In the genomic region with DNA sequence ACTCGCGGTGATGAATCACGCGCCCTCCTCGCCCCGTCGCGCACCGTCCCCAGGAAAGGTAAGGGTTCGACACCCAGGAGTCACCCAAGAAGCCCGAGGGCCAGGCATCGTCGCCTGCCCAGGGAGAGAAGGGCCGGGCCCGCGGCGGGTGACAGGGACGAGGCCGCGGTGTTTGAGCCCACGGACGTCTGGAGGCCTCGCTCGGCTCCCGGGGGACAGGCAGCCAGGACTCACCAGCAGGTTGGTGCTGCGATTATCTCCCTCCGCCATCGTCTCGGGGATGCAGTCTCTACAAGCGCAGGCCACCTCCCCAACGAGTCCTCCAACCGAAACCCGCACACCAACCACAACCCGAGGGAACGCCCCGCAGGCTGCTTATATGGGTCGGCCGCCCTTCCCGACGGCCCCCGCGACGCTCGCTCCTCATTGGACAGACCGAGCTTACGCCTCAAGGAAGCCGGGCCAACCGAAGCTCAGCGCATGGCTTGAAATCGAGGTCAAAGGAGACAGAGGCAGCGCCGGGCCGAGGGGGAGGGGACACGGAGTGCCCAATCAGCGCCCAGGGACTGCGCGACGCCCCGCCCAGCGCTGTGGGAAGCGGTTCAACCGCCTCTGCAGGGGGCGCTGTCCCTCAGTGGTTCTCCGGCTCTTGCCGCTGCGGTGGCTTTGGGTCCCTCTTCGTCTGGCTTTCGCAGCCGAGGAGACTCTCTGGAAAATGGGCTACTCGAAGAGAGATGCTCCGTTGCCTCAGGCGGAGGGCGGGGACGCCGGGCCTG, we compare ENCODE assay signal across 1 cellular context.
TF ChIP-seq lines count a peak whose summit lies in the region.

TSS of gene ARL6IP1 (minus strand) at position 353 of the 776 bp plus-strand sequence. CDS start at position 270, 83 bp downstream.

TF ChIP-seq in K562, 482 proteins besides CTCF, POLR2A, EP300 and RAD21 (continued from another document and continues in another):
- TF ChIP-seq XRCC4 (IDR thresholded peaks at IDR 0.05; ENCODE audit: extremely low read depth, insufficient read depth, insufficient read length) (no peak), ZNF699 (CRISPR knock-in tag; IDR thresholded peaks at IDR 0.05; ENCODE audit: insufficient replicate concordance) (no peak), GTF2E2 (tag; IDR thresholded peaks at IDR 0.05) (peak; percentile 83), FOXM1 (IDR thresholded peaks at IDR 0.05; ENCODE audit: low read depth) (peak; percentile 100), FOXM1 (CRISPR knock-in tag; IDR thresholded peaks at IDR 0.05; ENCODE audit: low read depth) (peak; percentile 100), ZBTB1 (CRISPR knock-in tag; IDR thresholded peaks at IDR 0.05; ENCODE audit: borderline replicate concordance, low read depth) (peak; percentile 93), ZFP36 (IDR thresholded peaks at IDR 0.05; ENCODE audit: low read depth, low read length, partially characterized antibody) (no peak), ZNF408 (CRISPR knock-in tag; IDR thresholded peaks at IDR 0.05; ENCODE audit: low read depth) (no peak), MTA3 (IDR thresholded peaks at IDR 0.05; ENCODE audit: borderline replicate concordance) (peak; percentile 100), NEUROD1 (IDR thresholded peaks at IDR 0.05; ENCODE audit: borderline replicate concordance, low read depth, low read length, partially characterized antibody) (peak; percentile 82), POLR2AphosphoS2 (IDR thresholded peaks at IDR 0.05; ENCODE audit: low read length) (peak; percentile 60; the same call in 1 of the 2 replicates), HDAC6 (IDR thresholded peaks at IDR 0.05; ENCODE audit: low read depth, low read length) (no peak), ZNF561 (CRISPR knock-in tag; conservative IDR thresholded peaks at IDR 0.05) (no peak), SMAD3 (CRISPR knock-in tag; conservative IDR thresholded peaks at IDR 0.05) (0 out of 2 replicates have a peak, but pooled peaks have one; percentile 48), STAG1 (CRISPR knock-in tag; IDR thresholded peaks at IDR 0.05; ENCODE audit: borderline replicate concordance) (no peak), ELF2 (CRISPR knock-in tag; IDR thresholded peaks at IDR 0.05) (0 out of 2 replicates have a peak, but pooled peaks have one; percentile 23), SIN3A (IDR thresholded peaks at IDR 0.05; ENCODE audit: borderline replicate concordance in 2 of 2, control insufficient read depth in 1 of 2, low read depth in 2 of 2, low read length in 2 of 2) (peak; percentile 54 to 89; a peak in 1 of 4 replicates), CSDE1 (IDR thresholded peaks at IDR 0.05) (peak in 1 of 2 experiments; percentile 63; a peak in 1 of 4 replicates), FUS (optimal IDR thresholded peaks at IDR 0.05; ENCODE audit: low read depth, low read length) (no peak), SRSF7 (optimal IDR thresholded peaks at IDR 0.05; ENCODE audit: low read depth, low read length) (no peak), BACH1 (tag; IDR thresholded peaks at IDR 0.05) (no peak), ARID1B (IDR thresholded peaks at IDR 0.05) (0 out of 2 replicates have a peak, but pooled peaks have one; percentile 42), VEZF1 (CRISPR knock-in tag; IDR thresholded peaks at IDR 0.05) (peak; percentile 66), NR3C1 (CRISPR knock-in tag; IDR thresholded peaks at IDR 0.05) (no peak), RBM15 (IDR thresholded peaks at IDR 0.05; ENCODE audit: insufficient read depth, low read length) (no peak), EP400 (IDR thresholded peaks at IDR 0.05) (peak; percentile 92), CBFA2T2 (conservative IDR thresholded peaks at IDR 0.05) (no peak), ZNF384 (IDR thresholded peaks at IDR 0.05; ENCODE audit: low read depth, low read length) (no peak; the same call in 1 of the 2 replicates), ZNF253 (CRISPR knock-in tag; conservative IDR thresholded peaks at IDR 0.05) (no peak), ZNF707 (CRISPR knock-in tag; conservative IDR thresholded peaks at IDR 0.05) (no peak), ZNF23 (CRISPR knock-in tag; IDR thresholded peaks at IDR 0.05) (no peak), KLF10 (CRISPR knock-in tag; IDR thresholded peaks at IDR 0.05) (no peak), YBX1 (IDR thresholded peaks at IDR 0.05) (no peak), ARNT (IDR thresholded peaks at IDR 0.05) (no peak), NONO (IDR thresholded peaks at IDR 0.05; ENCODE audit: low read depth in 2 of 2, low read length in 1 of 2) (peak; percentile 72 to 87), ZNF551 (CRISPR knock-in tag; IDR thresholded peaks at IDR 0.05) (no peak), ESRRB (CRISPR knock-in tag; IDR thresholded peaks at IDR 0.05; ENCODE audit: borderline replicate concordance) (no peak), CREBBP (IDR thresholded peaks at IDR 0.05; ENCODE audit: low read depth, low read length) (no peak), MAZ (CRISPR knock-in tag; conservative IDR thresholded peaks at IDR 0.05 in 1 of 2, IDR thresholded peaks at IDR 0.05 in 1 of 2) (peak; percentile 83 to 84; a peak in 3 of 4 replicates), ZKSCAN3 (CRISPR knock-in tag; IDR thresholded peaks at IDR 0.05) (no peak), PRPF4 (IDR thresholded peaks at IDR 0.05; ENCODE audit: insufficient read depth, low read depth, low read length, poor library complexity, severe bottlenecking) (peak; percentile 95), MXI1 (IDR thresholded peaks at IDR 0.05; ENCODE audit: low read depth, low read length) (no peak), ZNF436 (CRISPR knock-in tag; IDR thresholded peaks at IDR 0.05) (peak; percentile 62; the same call in 1 of the 2 replicates), PHF21A (IDR thresholded peaks at IDR 0.05; ENCODE audit: borderline replicate concordance, low read depth) (no peak; the same call in 1 of the 2 replicates), EGR1 (conservative IDR thresholded peaks at IDR 0.05) (peak; percentile 53)
- TF ChIP-seq, protein P1, sequence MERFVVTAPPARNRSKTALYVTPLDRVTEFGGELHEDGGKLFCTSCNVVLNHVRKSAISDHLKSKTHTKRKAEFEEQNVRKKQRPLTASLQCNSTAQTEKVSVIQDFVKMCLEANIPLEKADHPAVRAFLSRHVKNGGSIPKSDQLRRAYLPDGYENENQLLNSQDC (CRISPR knock-in tag; IDR thresholded peaks at IDR 0.05) = peak; percentile 84; the same call in 1 of the 2 replicates
- TF ChIP-seq, protein P2, sequence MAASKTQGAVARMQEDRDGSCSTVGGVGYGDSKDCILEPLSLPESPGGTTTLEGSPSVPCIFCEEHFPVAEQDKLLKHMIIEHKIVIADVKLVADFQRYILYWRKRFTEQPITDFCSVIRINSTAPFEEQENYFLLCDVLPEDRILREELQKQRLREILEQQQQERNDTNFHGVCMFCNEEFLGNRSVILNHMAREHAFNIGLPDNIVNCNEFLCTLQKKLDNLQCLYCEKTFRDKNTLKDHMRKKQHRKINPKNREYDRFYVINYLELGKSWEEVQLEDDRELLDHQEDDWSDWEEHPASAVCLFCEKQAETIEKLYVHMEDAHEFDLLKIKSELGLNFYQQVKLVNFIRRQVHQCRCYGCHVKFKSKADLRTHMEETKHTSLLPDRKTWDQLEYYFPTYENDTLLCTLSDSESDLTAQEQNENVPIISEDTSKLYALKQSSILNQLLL (CRISPR knock-in tag; IDR thresholded peaks at IDR 0.05; ENCODE audit: borderline replicate concordance) = no peak
- TF ChIP-seq, protein P3, sequence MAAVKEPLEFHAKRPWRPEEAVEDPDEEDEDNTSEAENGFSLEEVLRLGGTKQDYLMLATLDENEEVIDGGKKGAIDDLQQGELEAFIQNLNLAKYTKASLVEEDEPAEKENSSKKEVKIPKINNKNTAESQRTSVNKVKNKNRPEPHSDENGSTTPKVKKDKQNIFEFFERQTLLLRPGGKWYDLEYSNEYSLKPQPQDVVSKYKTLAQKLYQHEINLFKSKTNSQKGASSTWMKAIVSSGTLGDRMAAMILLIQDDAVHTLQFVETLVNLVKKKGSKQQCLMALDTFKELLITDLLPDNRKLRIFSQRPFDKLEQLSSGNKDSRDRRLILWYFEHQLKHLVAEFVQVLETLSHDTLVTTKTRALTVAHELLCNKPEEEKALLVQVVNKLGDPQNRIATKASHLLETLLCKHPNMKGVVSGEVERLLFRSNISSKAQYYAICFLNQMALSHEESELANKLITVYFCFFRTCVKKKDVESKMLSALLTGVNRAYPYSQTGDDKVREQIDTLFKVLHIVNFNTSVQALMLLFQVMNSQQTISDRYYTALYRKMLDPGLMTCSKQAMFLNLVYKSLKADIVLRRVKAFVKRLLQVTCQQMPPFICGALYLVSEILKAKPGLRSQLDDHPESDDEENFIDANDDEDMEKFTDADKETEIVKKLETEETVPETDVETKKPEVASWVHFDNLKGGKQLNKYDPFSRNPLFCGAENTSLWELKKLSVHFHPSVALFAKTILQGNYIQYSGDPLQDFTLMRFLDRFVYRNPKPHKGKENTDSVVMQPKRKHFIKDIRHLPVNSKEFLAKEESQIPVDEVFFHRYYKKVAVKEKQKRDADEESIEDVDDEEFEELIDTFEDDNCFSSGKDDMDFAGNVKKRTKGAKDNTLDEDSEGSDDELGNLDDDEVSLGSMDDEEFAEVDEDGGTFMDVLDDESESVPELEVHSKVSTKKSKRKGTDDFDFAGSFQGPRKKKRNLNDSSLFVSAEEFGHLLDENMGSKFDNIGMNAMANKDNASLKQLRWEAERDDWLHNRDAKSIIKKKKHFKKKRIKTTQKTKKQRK (IDR thresholded peaks at IDR 0.05; ENCODE audit: borderline replicate concordance, low read depth, low read length) = no peak
- TF ChIP-seq, protein P4, sequence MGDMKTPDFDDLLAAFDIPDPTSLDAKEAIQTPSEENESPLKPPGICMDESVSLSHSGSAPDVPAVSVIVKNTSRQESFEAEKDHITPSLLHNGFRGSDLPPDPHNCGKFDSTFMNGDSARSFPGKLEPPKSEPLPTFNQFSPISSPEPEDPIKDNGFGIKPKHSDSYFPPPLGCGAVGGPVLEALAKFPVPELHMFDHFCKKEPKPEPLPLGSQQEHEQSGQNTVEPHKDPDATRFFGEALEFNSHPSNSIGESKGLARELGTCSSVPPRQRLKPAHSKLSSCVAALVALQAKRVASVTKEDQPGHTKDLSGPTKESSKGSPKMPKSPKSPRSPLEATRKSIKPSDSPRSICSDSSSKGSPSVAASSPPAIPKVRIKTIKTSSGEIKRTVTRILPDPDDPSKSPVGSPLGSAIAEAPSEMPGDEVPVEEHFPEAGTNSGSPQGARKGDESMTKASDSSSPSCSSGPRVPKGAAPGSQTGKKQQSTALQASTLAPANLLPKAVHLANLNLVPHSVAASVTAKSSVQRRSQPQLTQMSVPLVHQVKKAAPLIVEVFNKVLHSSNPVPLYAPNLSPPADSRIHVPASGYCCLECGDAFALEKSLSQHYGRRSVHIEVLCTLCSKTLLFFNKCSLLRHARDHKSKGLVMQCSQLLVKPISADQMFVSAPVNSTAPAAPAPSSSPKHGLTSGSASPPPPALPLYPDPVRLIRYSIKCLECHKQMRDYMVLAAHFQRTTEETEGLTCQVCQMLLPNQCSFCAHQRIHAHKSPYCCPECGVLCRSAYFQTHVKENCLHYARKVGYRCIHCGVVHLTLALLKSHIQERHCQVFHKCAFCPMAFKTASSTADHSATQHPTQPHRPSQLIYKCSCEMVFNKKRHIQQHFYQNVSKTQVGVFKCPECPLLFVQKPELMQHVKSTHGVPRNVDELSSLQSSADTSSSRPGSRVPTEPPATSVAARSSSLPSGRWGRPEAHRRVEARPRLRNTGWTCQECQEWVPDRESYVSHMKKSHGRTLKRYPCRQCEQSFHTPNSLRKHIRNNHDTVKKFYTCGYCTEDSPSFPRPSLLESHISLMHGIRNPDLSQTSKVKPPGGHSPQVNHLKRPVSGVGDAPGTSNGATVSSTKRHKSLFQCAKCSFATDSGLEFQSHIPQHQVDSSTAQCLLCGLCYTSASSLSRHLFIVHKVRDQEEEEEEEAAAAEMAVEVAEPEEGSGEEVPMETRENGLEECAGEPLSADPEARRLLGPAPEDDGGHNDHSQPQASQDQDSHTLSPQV (IDR thresholded peaks at IDR 0.05) = peak; percentile 72
- TF ChIP-seq, protein P5, sequence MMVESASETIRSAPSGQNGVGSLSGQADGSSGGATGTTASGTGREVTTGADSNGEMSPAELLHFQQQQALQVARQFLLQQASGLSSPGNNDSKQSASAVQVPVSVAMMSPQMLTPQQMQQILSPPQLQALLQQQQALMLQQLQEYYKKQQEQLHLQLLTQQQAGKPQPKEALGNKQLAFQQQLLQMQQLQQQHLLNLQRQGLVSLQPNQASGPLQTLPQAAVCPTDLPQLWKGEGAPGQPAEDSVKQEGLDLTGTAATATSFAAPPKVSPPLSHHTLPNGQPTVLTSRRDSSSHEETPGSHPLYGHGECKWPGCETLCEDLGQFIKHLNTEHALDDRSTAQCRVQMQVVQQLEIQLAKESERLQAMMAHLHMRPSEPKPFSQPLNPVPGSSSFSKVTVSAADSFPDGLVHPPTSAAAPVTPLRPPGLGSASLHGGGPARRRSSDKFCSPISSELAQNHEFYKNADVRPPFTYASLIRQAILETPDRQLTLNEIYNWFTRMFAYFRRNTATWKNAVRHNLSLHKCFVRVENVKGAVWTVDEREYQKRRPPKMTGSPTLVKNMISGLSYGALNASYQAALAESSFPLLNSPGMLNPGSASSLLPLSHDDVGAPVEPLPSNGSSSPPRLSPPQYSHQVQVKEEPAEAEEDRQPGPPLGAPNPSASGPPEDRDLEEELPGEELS (CRISPR knock-in tag; IDR thresholded peaks at IDR 0.05; ENCODE audit: borderline replicate concordance) = peak; percentile 75; the same call in 1 of the 2 replicates
- TF ChIP-seq, protein P6, sequence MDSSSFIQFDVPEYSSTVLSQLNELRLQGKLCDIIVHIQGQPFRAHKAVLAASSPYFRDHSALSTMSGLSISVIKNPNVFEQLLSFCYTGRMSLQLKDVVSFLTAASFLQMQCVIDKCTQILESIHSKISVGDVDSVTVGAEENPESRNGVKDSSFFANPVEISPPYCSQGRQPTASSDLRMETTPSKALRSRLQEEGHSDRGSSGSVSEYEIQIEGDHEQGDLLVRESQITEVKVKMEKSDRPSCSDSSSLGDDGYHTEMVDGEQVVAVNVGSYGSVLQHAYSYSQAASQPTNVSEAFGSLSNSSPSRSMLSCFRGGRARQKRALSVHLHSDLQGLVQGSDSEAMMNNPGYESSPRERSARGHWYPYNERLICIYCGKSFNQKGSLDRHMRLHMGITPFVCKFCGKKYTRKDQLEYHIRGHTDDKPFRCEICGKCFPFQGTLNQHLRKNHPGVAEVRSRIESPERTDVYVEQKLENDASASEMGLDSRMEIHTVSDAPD (CRISPR knock-in tag; IDR thresholded peaks at IDR 0.05) = no peak
